ENCODE assay signal across 8 cellular contexts in the genomic region with DNA sequence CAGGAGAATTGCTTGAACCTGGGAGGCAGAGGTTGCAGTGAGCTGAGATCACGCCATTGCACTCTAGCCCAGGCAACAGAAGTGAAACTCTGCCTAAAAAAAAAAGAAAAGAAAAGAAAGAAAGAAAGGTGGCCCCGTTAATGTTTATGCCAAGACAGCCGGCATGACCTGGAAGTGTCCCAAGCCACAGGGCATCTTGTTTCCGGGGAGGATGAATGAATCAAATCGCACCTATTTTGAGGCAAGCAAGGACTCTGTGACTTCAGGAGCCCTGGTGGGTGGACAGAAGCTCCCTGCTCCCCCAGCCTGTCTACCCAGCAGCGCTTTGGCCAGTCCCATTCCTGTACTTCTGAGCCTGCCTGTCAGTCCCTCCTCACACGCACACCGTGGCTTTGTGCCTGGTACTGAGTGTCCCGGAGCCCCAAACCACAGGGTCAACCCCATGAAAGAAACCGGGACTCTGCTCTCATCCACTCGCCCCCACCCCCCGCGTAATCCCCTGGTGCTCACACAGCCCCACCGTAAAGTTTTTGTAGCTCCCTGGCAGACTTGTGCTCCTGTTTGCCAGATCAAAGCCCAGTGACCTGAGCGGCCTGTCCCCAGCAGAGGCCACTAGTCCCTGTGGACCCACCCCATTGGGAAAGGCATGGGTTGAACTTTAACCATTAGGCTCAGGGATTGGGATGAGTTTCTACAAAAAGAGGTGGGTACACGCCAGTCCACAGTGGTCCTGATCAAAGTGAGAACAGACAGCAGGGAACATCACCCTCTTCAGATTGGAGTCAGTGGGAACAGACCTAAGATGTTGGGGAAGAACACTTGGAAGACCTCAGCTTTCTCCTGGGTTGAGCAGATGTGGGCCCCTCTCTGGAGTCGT. TPM values are rescaled to one million over a fixed set of nuclear protein-coding genes. Genes with fewer than 3 reads are reported as not detected.
A peak's percentile ranks its signal among the peaks of the same experiment; 100 is the strongest.
DNase-seq lines count a peak whose midpoint lies in the region; ATAC-seq and TF ChIP-seq lines count a peak whose summit lies in the region.

No MANE protein-coding gene starts in this region.

- H3K9ac ChIP-seq in endocrine pancreas (ENCODE audit: control insufficient read depth, insufficient read depth, low read length) = peak overlapping the region; percentile 10

- H3K27me3 ChIP-seq in SJCRH30 = no peaks in the 10 kb centered on the region
- H3K27me3 ChIP-seq in endocrine pancreas (ENCODE audit: control insufficient read depth, insufficient read depth, low read length) = no peaks in the 10 kb centered on the region

- no peaks in the 10 kb centered on the region for H3K36me3 ChIP-seq in SJCRH30
- H3K36me3 ChIP-seq in endocrine pancreas (ENCODE audit: control insufficient read depth, insufficient read depth, low read length) = no peaks in the 10 kb centered on the region

- H3K36me3 Mint-ChIP-seq in naive thymus-derived CD8-positive, alpha-beta T cell = peaks cover 0 to 2% (median 0%) of the 10 kb centered on the region in 3 donors

- TF ChIP-seq CTCF in GM12875 (IDR thresholded peaks at IDR 0.05; ENCODE audit: borderline replicate concordance, insufficient read depth, low read depth, low read length) = no peak

- H3K9me3 ChIP-seq in SJCRH30 (replicated peaks) (no peaks in the 10 kb centered on the region), endocrine pancreas (ENCODE audit: control insufficient read depth, low read length) (no peaks in the 10 kb centered on the region)

- DNase-seq in SJCRH30 = peak in 1 of 2 experiments; percentile 61
- DNase-seq in naive thymus-derived CD8-positive, alpha-beta T cell = peak in 3 of 10 donors; percentile 23 to 72 (median 45)
- DNase-seq in AG20443 (ENCODE audit: low spot score) = no peak
- DNase-seq in NCI-H1417 treated with DMSO at 0.1 percent for 48 hours (lab: John Stamatoyannopoulos, UW) = no peak
- DNase-seq in cerebellum (ENCODE audit: low spot score) = no peak

- H3K27ac ChIP-seq in SJCRH30 = peak overlapping the region; percentile 83; the same call in 1 of the 2 replicates

- H3K4me1 ChIP-seq in SJCRH30 = no peaks in the 10 kb centered on the region
- no peaks in the 10 kb centered on the region for H3K4me1 ChIP-seq in endocrine pancreas (ENCODE audit: control insufficient read depth, insufficient read depth, low read length)

- no peaks in the 10 kb centered on the region for H3K9me3 Mint-ChIP-seq in naive thymus-derived CD8-positive, alpha-beta T cell

- H3K27ac Mint-ChIP-seq in naive thymus-derived CD8-positive, alpha-beta T cell = peak overlapping the region in 9 of 10 donors; percentile 66 to 95 (median 90)

- no peaks in the 10 kb centered on the region for H3K27me3 Mint-ChIP-seq in naive thymus-derived CD8-positive, alpha-beta T cell

- H3K4me3 ChIP-seq in GM12875 (ENCODE audit: low read depth, low read length) = peak overlapping the region; percentile 78
- H3K4me3 ChIP-seq in SJCRH30 = peak overlapping the region; percentile 99
- H3K4me3 ChIP-seq in endocrine pancreas (ENCODE audit: control insufficient read depth, insufficient read depth, low read length) = no peak overlapping the region

- H3K4me1 Mint-ChIP-seq in naive thymus-derived CD8-positive, alpha-beta T cell = peaks cover 7 to 46% (median 31%) of the 10 kb centered on the region in 4 donors

- ATAC-seq in HG02759 (IDR thresholded peaks at IDR 0.05; ENCODE audit: unreplicated experiment) = peak; percentile 2
- peak in 1 of 2 donors; percentile 22 for ATAC-seq in naive thymus-derived CD8-positive, alpha-beta T cell

- POLR2A ChIA-PET in naive thymus-derived CD8-positive, alpha-beta T cell (lab: Charles Lee) = interaction anchor here (0.5 to 2.1 kb wide), 16 partner anchors 11 to 582 kb away, joined by 3 to 21 read pairs (median 4); a partner anchor contains a TSS

- peak overlapping the region; percentile 83 to 94 (median 86) for H3K4me3 Mint-ChIP-seq in naive thymus-derived CD8-positive, alpha-beta T cell

RNA-seq across cellular contexts. Expression of a gene that starts 19.3 kb away (rescaled TPM):
- total RNA-seq in SJCRH30 (2014; rRNA removed; shearing (Covaris generic)) = 52.2 and 52.3 TPM in 2 replicates
- 10 to 100 TPM; 62.9 to 66.8 TPM for total RNA-seq in naive thymus-derived CD8-positive, alpha-beta T cell
- polyA plus RNA-seq in naive thymus-derived CD8-positive, alpha-beta T cell = 10 to 100 TPM; 20.6 to 21.9 (median 21.7) TPM
- 26.3 TPM for total RNA-seq in cerebellum

RNA-seq across cellular contexts. Expression of a gene that starts 34.5 kb away (rescaled TPM):
- total RNA-seq in SJCRH30 (2014; rRNA removed; shearing (Covaris generic)) = 33.7 and 36.0 TPM in 2 replicates
- total RNA-seq in naive thymus-derived CD8-positive, alpha-beta T cell = 10 to 100 TPM; 32.9 to 36.9 TPM
- polyA plus RNA-seq in naive thymus-derived CD8-positive, alpha-beta T cell = 10 to 100 TPM in 1 of 3 donors, 1 to 10 TPM in 2; 6.6 to 10.5 (median 7.3) TPM
- total RNA-seq in cerebellum = 20.5 TPM

RNA-seq across cellular contexts. Expression of a gene that starts 38.8 kb away (rescaled TPM):
- total RNA-seq in SJCRH30 (2014; rRNA removed; shearing (Covaris generic)) = 10.8 and 13.1 TPM in 2 replicates
- total RNA-seq in naive thymus-derived CD8-positive, alpha-beta T cell = 1 to 10 TPM in 1 of 2 experiments, not detected in 1; 1.9 TPM
- polyA plus RNA-seq in naive thymus-derived CD8-positive, alpha-beta T cell = 1 to 10 TPM in 2 of 3 donors, not detected in 1; 1.1 to 4.2 TPM
- total RNA-seq in cerebellum = 1.00 TPM

RNA-seq across cellular contexts. Expression of a gene that starts 46.5 kb away (rescaled TPM):
- total RNA-seq in SJCRH30 (2014; rRNA removed; shearing (Covaris generic)) = 0.23 and 0.45 TPM in 2 replicates
- total RNA-seq in naive thymus-derived CD8-positive, alpha-beta T cell = 100 to 1,000 TPM; 216 to 222 TPM
- 100 to 1,000 TPM; 178 to 249 (median 242) TPM for polyA plus RNA-seq in naive thymus-derived CD8-positive, alpha-beta T cell
- not detected for total RNA-seq in cerebellum

RNA-seq across cellular contexts. Expression of a gene that starts 59.4 kb away (rescaled TPM):
- total RNA-seq in SJCRH30 (2014; rRNA removed; shearing (Covaris generic)) = 9.3 and 10.1 TPM in 2 replicates
- total RNA-seq in naive thymus-derived CD8-positive, alpha-beta T cell = 10 to 100 TPM; 12.7 to 14.3 TPM
- 10 to 100 TPM in 1 of 3 donors, 1 to 10 TPM in 2; 6.1 to 11.7 (median 7.5) TPM for polyA plus RNA-seq in naive thymus-derived CD8-positive, alpha-beta T cell
- total RNA-seq in cerebellum = 16.7 TPM
